21 cellular contexts compared by ENCODE assay signal in genomic region chr4:6542951-6543350, GRCh38.
"Had no signal": no experiment of that assay in that cellular context is flagged by ENCODE, and none has a peak within 500 bp of the region (broad histone marks: within the 10 kb centered on the region; RNA-seq: fewer than 3 reads in every experiment).

No MANE protein-coding gene starts in this region.

- DNase-seq: activated CD4-positive, alpha-beta memory T cell treated with anti-CD3 and anti-CD28 coated beads, Interleukin-2, amount 10 ng/mL, durations not matched to agents 7 days and 5 days; activated CD4-positive, alpha-beta T cell treated with anti-CD3 and anti-CD28 coated beads for 36 hours; activated CD4-positive, alpha-beta T cell treated with anti-CD3 and anti-CD28 coated beads, Interleukin-2, amount 50 U/mL, for 1 hour; activated gamma-delta T cell; activated naive CD4-positive, alpha-beta T cell treated with anti-CD3 and anti-CD28 coated beads for 36 hours; activated T-cell treated with anti-CD3 and anti-CD28 coated beads for 4 hours; activated T-cell treated with anti-CD3 and anti-CD28 coated beads, Interleukin-2, amount 50 U/mL, for 48 hours; amygdala; brain microvascular endothelial cell; Kasumi-1; KBM-7; NCI-H1105 treated with DMSO at 0.1 percent for 48 hours; NCI-H1436 treated with DMSO at 0.1 percent for 48 hours; NCI-H1930; NCI-H345; NCI-H510A; NCI-H774; PC-9; SJCRH30; SK-N-SH; T-helper 1 cell had no signal
